In genomic region chr17:69596141-69596540, GRCh38 we compare ENCODE assay signal across 24 cellular contexts.
"Had no signal": no experiment of that assay in that cellular context is flagged by ENCODE, and none has a peak within 500 bp of the region (broad histone marks: within the 10 kb centered on the region; RNA-seq: fewer than 3 reads in every experiment).

No MANE protein-coding gene starts in this region.

- ATAC-seq: HepG2, K562 had no signal

- H3K9me3 ChIP-seq: SJSA1 had no signal

- H3K4me2 ChIP-seq: KMS-11 had no signal

- H3K4me1 Mint-ChIP-seq: IgD-negative memory B cell had no signal

- H3K4me3 Mint-ChIP-seq: IgD-negative memory B cell had no signal

- H3K27ac Mint-ChIP-seq: IgD-negative memory B cell had no signal

- DNase-seq: Kasumi-1, MM.1S, NCI-H1092 treated with DMSO at 0.1 percent for 48 hours, NCI-H1436, NCI-H187, NCI-H2029, NCI-H2081 treated with DMSO at 0.1 percent for 48 hours, NCI-H2171, NCI-H226, NCI-H446, NCI-H510A, NCI-H524 treated with DMSO at 0.1 percent for 48 hours, NCI-H69, NCI-H774, Right ventricle myocardium superior, RPMI8226, SIG-M5, SW 1271 had no signal

- H3K27me3 ChIP-seq: SJSA1 had no signal

- H3K36me3 ChIP-seq: SJSA1 had no signal

- H3K27ac ChIP-seq: KMS-11, SJSA1, SK-N-MC had no signal

- H3K4me3 ChIP-seq: K562, SJSA1, SK-N-MC had no signal

- H3K36me3 Mint-ChIP-seq: IgD-negative memory B cell had no signal

- H3K9ac ChIP-seq: KMS-11 had no signal
